Comparison of ENCODE assay signal across 18 cellular contexts in genomic region chr9:97900103-97900737, GRCh38. TPM values are rescaled to one million over a fixed set of nuclear protein-coding genes. Genes with fewer than 3 reads are reported as not detected.
DNase-seq lines count a peak whose midpoint lies in the region; ATAC-seq and TF ChIP-seq lines count a peak whose summit lies in the region.
"Had no signal": no experiment of that assay in that cellular context is flagged by ENCODE, and none has a peak within 500 bp of the region (broad histone marks: within the 10 kb centered on the region; RNA-seq: fewer than 3 reads in every experiment).

No MANE protein-coding gene starts in this region.

- H3K9ac ChIP-seq in smooth muscle cell (ENCODE audit: low read depth), result no peak overlapping the region

- H3K27ac ChIP-seq in brain microvascular endothelial cell, result no peak overlapping the region
- no peak overlapping the region for H3K27ac ChIP-seq in left lung
- H3K27ac ChIP-seq in testis, result no peak overlapping the region
- no peak overlapping the region for H3K27ac ChIP-seq in smooth muscle cell (ENCODE audit: low read depth)
- H3K27ac ChIP-seq: epithelial cell of prostate, hepatocyte, ovary had no signal

- DNase-seq in AG10803 (ENCODE audit: low read depth) (peak; percentile 73), HS-5 (ENCODE audit: low read depth) (peak; percentile 52), brain microvascular endothelial cell (peak; percentile 28), left lung (no peak), HuH-7.5 (ENCODE audit: low spot score) (no peak), testis (no peak), smooth muscle cell (lab: John Stamatoyannopoulos, UW; ENCODE audit: unreplicated experiment) (no peak)
- DNase-seq: activated CD8-positive, alpha-beta memory T cell treated with anti-CD3 and anti-CD28 coated beads, Interleukin-2, amount 50 U/mL, for 48 hours; activated naive CD8-positive, alpha-beta T cell treated with anti-CD3 and anti-CD28 coated beads for 36 hours; NCI-H1417 treated with DMSO at 0.1 percent for 48 hours; ovary; SIG-M5; stimulated activated naive CD4-positive, alpha-beta T cell treated with Interleukin-2 at 50 U/mL for 16 hours; T-helper 9 cell had no signal

- TF ChIP-seq CTCF in AG10803 (conservative IDR thresholded peaks at IDR 0.05; ENCODE audit: low read length), result no peak
- TF ChIP-seq CTCF in brain microvascular endothelial cell (IDR thresholded peaks at IDR 0.05; ENCODE audit: low read depth, low read length, missing control alignments), result no peak
- TF ChIP-seq CTCF in left lung (IDR thresholded peaks at IDR 0.05), result no peak
- TF ChIP-seq CTCF in testis (IDR thresholded peaks at IDR 0.05), result no peak
- no peak for TF ChIP-seq CTCF in smooth muscle cell (IDR thresholded peaks at IDR 0.05; ENCODE audit: borderline replicate concordance, insufficient read depth, poor library complexity, severe bottlenecking)

- ATAC-seq in left lung (peak; percentile 18), HG02870 (IDR thresholded peaks at IDR 0.05; ENCODE audit: unreplicated experiment) (no peak)

- H3K4me3 ChIP-seq in AG10803 (ENCODE audit: low read length) (no peak overlapping the region), brain microvascular endothelial cell (ENCODE audit: low read depth, low read length) (no peak overlapping the region), left lung (no peak overlapping the region), testis (no peak overlapping the region), smooth muscle cell (no peak overlapping the region)
- H3K4me3 ChIP-seq: hepatocyte, ovary had no signal

- no peaks in the 10 kb centered on the region for H3F3A ChIP-seq in smooth muscle cell (ENCODE audit: low read depth)

- H3K79me2 ChIP-seq in smooth muscle cell (ENCODE audit: low read depth), result no peaks in the 10 kb centered on the region

- TF ChIP-seq POLR2A in testis (IDR thresholded peaks at IDR 0.05), result no peak

- H3K9me3 ChIP-seq in left lung (no peaks in the 10 kb centered on the region), testis (no peaks in the 10 kb centered on the region), smooth muscle cell (replicated peaks; ENCODE audit: low read depth) (no peaks in the 10 kb centered on the region)
- H3K9me3 ChIP-seq: ovary had no signal

- H3K36me3 ChIP-seq in brain microvascular endothelial cell (replicated peaks), result no peaks in the 10 kb centered on the region
- peaks cover 0 to 15% of the 10 kb centered on the region in 2 donors for H3K36me3 ChIP-seq in left lung
- no peaks in the 10 kb centered on the region for H3K36me3 ChIP-seq in testis (ENCODE audit: low read depth, missing control alignments)
- no peaks in the 10 kb centered on the region for H3K36me3 ChIP-seq in smooth muscle cell (ENCODE audit: low read depth)
- H3K36me3 ChIP-seq: ovary had no signal

- H4K20me1 ChIP-seq in smooth muscle cell (ENCODE audit: low read depth), result peaks cover 6% of the 10 kb centered on the region

- in situ Hi-C loops in brain microvascular endothelial cell (cut with HindIII; ENCODE audit: low pct_ligation_motif_present, low sequenced_read_pairs), result loop anchor here (25.0 kb wide), 1 partner anchor 188 kb away; no protein-coding TSS in a partner anchor

- no peak overlapping the region for H3K4me2 ChIP-seq in smooth muscle cell
- H3K4me2 ChIP-seq: hepatocyte had no signal

- no peak overlapping the region for H2AFZ ChIP-seq in smooth muscle cell (ENCODE audit: low read depth)
- H2AFZ ChIP-seq: hepatocyte had no signal

- intact Hi-C loops in left lung (cut with DNase I) (loop anchor here in 1 of 2 donors (5.0 kb wide), 1 partner anchor 188 kb away; no protein-coding TSS in a partner anchor), testis (cut with DNase I; ENCODE audit: low total_unique reads) (no loop called here)

- H3K4me1 ChIP-seq in left lung, result peaks cover 0 to 14% of the 10 kb centered on the region in 2 donors
- H3K4me1 ChIP-seq in testis, result no peaks in the 10 kb centered on the region
- H3K4me1 ChIP-seq in smooth muscle cell (ENCODE audit: low read depth), result no peaks in the 10 kb centered on the region

- WGBS in testis, 2 donors, result 72 to 86% methylated on average over 9 of the region's 9 CpGs
- 91% methylated on average over 9 of the region's 9 CpGs for WGBS in smooth muscle cell (ENCODE audit: low lambda C conversion rate)

- H3K27me3 ChIP-seq in brain microvascular endothelial cell (replicated peaks), result no peaks in the 10 kb centered on the region
- H3K27me3 ChIP-seq in left lung, result no peaks in the 10 kb centered on the region
- no peaks in the 10 kb centered on the region for H3K27me3 ChIP-seq in testis
- no peaks in the 10 kb centered on the region for H3K27me3 ChIP-seq in smooth muscle cell (ENCODE audit: low read depth)
- H3K27me3 ChIP-seq: hepatocyte, ovary had no signal

RNA-seq across cellular contexts. Expression of gene TRMO, which starts 22.1 kb away (rescaled TPM):
- 10 to 100 TPM; 13.6 to 16.5 TPM for total RNA-seq in left lung
- 10 to 100 TPM; 33.2 to 40.1 TPM for total RNA-seq in testis
- polyA plus RNA-seq in testis (ENCODE audit: insufficient read depth, low read depth, low replicate concordance), result 37.3 TPM
- total RNA-seq in smooth muscle cell, result 8.1 and 17.9 TPM in 2 replicates
- polyA plus RNA-seq in smooth muscle cell, result 5.5 and 5.8 TPM in 2 replicates

RNA-seq across cellular contexts. Expression of gene HEMGN, which starts 37.8 kb away (rescaled TPM):
- total RNA-seq in left lung (under 1 TPM; 0.15 to 0.16 TPM), testis (10 to 100 TPM; 11.8 to 43.5 TPM), smooth muscle cell (not detected in 2 replicates)
- polyA plus RNA-seq in testis (ENCODE audit: insufficient read depth, low read depth, low replicate concordance) (22.2 TPM), smooth muscle cell (not detected in 2 replicates)
- total RNA-seq: hepatocyte had no signal
- polyA plus RNA-seq: hepatocyte, ovary had no signal

RNA-seq across cellular contexts. Expression of gene FOXE1, which starts 47.2 kb away (rescaled TPM):
- total RNA-seq in left lung (not detected), testis (1 to 10 TPM; 1.1 to 1.9 TPM), smooth muscle cell (not detected in 2 replicates)
- polyA plus RNA-seq in testis (ENCODE audit: insufficient read depth, low read depth, low replicate concordance) (0.62 TPM), smooth muscle cell (not detected in 2 replicates)
- total RNA-seq: activated naive CD8-positive, alpha-beta T cell treated with anti-CD3 and anti-CD28 coated beads for 36 hours; mononuclear cell; ovary had no signal
- polyA plus RNA-seq: ovary had no signal

Comparison
In these comparisons a context has a peak if more than half of its experiments do, and no peak if none do; other contexts are left out.
1. DNase-seq: peak in AG10803 (single experiment), HS-5 (single experiment) and brain microvascular endothelial cell (single experiment); none in left lung (0 of 2), HuH-7.5 (single experiment), testis (single experiment) and smooth muscle cell (single experiment).
2. RNA of gene HEMGN, which starts 37.8 kb away (total RNA-seq): 11.8 to 43.5 TPM in testis; 0.15 to 0.16 TPM in left lung and not detected in smooth muscle cell; every median in the first group is over 10 times any median in the second.